ENCODE assay signal across 8 cellular contexts in the genomic region with DNA sequence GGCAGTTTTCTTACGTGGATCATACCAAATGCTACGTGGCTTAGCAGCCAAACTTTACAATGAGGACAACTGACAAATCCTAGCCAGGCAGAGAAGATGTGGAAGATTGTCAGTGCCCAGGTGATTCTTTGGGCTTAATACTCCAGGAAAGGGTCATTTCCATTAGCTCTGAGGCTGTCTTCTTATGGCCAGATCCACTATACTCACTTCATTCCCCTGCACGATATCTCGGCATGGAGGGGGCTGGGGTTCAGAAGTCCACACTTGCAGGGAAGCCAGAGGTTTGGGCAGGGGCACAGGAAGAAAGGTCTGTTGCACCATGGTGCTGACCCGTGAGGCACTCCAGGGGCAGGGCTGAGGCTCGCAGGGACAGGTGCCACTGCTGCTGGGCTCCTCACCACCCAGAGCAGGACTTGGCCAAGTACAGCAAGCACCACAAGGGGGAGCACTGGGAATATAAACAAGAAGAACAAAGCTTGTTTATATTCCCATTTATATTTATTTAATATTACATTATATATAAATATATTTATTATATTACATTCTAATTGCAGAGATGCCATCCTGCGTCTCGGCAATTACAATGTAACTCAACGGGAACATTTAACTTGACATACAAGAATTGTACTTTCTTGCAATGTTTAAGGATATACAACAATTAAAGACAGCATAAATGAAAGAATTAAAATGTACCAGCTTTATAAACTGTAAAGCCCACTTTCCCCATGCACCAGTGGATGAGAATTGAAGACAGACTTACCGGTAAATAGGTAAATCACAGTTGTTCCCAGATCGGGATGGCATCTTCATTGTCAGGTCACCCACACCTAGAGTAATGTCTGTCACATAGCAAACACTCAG. TPM values are rescaled to one million over a fixed set of nuclear protein-coding genes. Genes with fewer than 3 reads are reported as not detected.
DNase-seq lines count a peak whose midpoint lies in the region; ATAC-seq, FAIRE-seq and TF ChIP-seq lines count a peak whose summit lies in the region.

No MANE protein-coding gene starts in this region.

- no peak overlapping the region for H2BK20ac ChIP-seq in IMR-90 (ENCODE audit: low read depth, low read length)

- peak; percentile 9 for DNase-seq in NK-92 treated with Interleukin-12 subunit alpha and Interleukin-12 subunit beta, amount 100 ng/mL, for 24 hours (lab: John Stamatoyannopoulos, UW)
- DNase-seq in NK-92 (lab: John Stamatoyannopoulos, UW; ENCODE audit: unreplicated experiment) (no peak), IMR-90 (peak; percentile 78), SJCRH30 (peak; percentile 68 to 74), frontal cortex (ENCODE audit: low spot score in 2 of 2) (peak in 1 of 2 donors; percentile 28), pancreas (peak; percentile 53 to 83 (median 71)), transverse colon (peak; percentile 72)
- peak; percentile 12 for DNase-seq in activated T-helper 9 cell treated with anti-CD3 and anti-CD28 coated beads, Interleukin-2, amount 50 U/mL, for 16 hours (ENCODE audit: low read depth)

- no peak overlapping the region for H3K9ac ChIP-seq in IMR-90 (ENCODE audit: low read depth, low read length)

- H2AK5ac ChIP-seq in IMR-90 (ENCODE audit: low read depth, low read length), result no peak overlapping the region

- no peak overlapping the region for H4K91ac ChIP-seq in IMR-90 (ENCODE audit: insufficient read depth, low read depth, low read length)

- no peak overlapping the region for H2BK5ac ChIP-seq in IMR-90 (ENCODE audit: low read depth, low read length, poor library complexity, severe bottlenecking)

- no peak for TF ChIP-seq EP300 in transverse colon (IDR thresholded peaks at IDR 0.05; ENCODE audit: low read depth)

- no peak overlapping the region for H2AFZ ChIP-seq in IMR-90 (replicated peaks; ENCODE audit: low read length, poor library complexity)

- CTCF ChIA-PET in IMR-90 (lab: Yijun Ruan, JAX), result interaction anchor here (0.6 to 3.0 kb wide), 19 partner anchors 12 to 339 kb away, joined by 3 to 25 read pairs (median 4); no protein-coding TSS in a partner anchor

- dilution Hi-C loops in IMR-90 (cut with HindIII; ENCODE audit: low sequenced_read_pairs, unreplicated experiment), result no loop called here

- no peak overlapping the region for H3K14ac ChIP-seq in IMR-90 (replicated peaks; ENCODE audit: low read depth, low read length)

- in situ Hi-C loops in IMR-90 (cut with MboI; ENCODE audit: low sequenced_read_pairs), result loop anchor here (5.0 kb wide), 2 partner anchors 208 to 342 kb away; no protein-coding TSS in a partner anchor
- in situ Hi-C loops in transverse colon (cut with MboI; ENCODE audit: low pct_ligation_motif_present in 1 of 4, low pct_unique_long_range_greater_than_20kb in 1 of 4, low sequenced_read_pairs in 3 of 4), result loop anchor here (5.0 to 10.0 kb wide), 3 partner anchors 201 to 211 kb away; no protein-coding TSS in a partner anchor

- H3K27me3 ChIP-seq in IMR-90 (ENCODE audit: control insufficient read depth, insufficient read depth, low read length), result peaks cover 8% of the 10 kb centered on the region
- no peaks in the 10 kb centered on the region for H3K27me3 ChIP-seq in SJCRH30
- H3K27me3 ChIP-seq in pancreas, result no peaks in the 10 kb centered on the region
- no peaks in the 10 kb centered on the region for H3K27me3 ChIP-seq in transverse colon

- no peak overlapping the region for H3K56ac ChIP-seq in IMR-90 (ENCODE audit: extremely low read depth, insufficient read depth, low read length)

- TF ChIP-seq RAD21 in IMR-90 (IDR thresholded peaks at IDR 0.05; ENCODE audit: low read length), result peak; percentile 67

- intact Hi-C loops in IMR-90 (cut with micrococcal nuclease) (loop anchor here (1.0 to 5.0 kb wide), 4 partner anchors 33 to 215 kb away; a partner anchor contains a TSS), pancreas (cut with DNase I) (loop anchor here in 2 of 3 donors (10.0 kb wide), 1 partner anchor 211 kb away; no protein-coding TSS in a partner anchor), transverse colon (cut with DNase I; ENCODE audit: low total_unique reads) (loop anchor here (10.0 kb wide), 1 partner anchor 211 kb away; no protein-coding TSS in a partner anchor)

- H3K4me2 ChIP-seq in IMR-90 (ENCODE audit: low read depth, low read length), result no peak overlapping the region

- TF ChIP-seq CTCF in IMR-90 (conservative IDR thresholded peaks at IDR 0.05; ENCODE audit: low read depth, low read length) (peak; percentile 73), pancreas (IDR thresholded peaks at IDR 0.05) (peak; percentile 46 to 77 (median 64)), transverse colon (IDR thresholded peaks at IDR 0.05) (peak; percentile 52 to 73 (median 67))

- no peaks in the 10 kb centered on the region for H4K20me1 ChIP-seq in IMR-90 (ENCODE audit: insufficient read depth, low read length)

- H3K36me3 ChIP-seq in IMR-90 (ENCODE audit: control insufficient read depth, insufficient read depth, low read length), result no peaks in the 10 kb centered on the region
- H3K36me3 ChIP-seq in SJCRH30, result no peaks in the 10 kb centered on the region
- H3K36me3 ChIP-seq in pancreas, result no peaks in the 10 kb centered on the region
- no peaks in the 10 kb centered on the region for H3K36me3 ChIP-seq in transverse colon

- H3K4me3 ChIP-seq in IMR-90 (ENCODE audit: insufficient read depth, low read depth, low read length) (no peak overlapping the region), SJCRH30 (no peak overlapping the region), pancreas (no peak overlapping the region), transverse colon (no peak overlapping the region)

- BruUV-seq in IMR-90 (replicated peaks; lab: Mats Ljungman, UMichigan), result no TSS peak

- TF ChIP-seq POLR2A in IMR-90 (IDR thresholded peaks at IDR 0.05; ENCODE audit: low read depth, low read length) (no peak), transverse colon (IDR thresholded peaks at IDR 0.05) (no peak)

- POLR2A ChIA-PET in IMR-90 (lab: Charles Lee; ENCODE audit: unreplicated experiment), result interaction anchor here (0.5 kb wide), 1 partner anchor 13 kb away, joined by 17 read pairs; no protein-coding TSS in a partner anchor

- H3K23ac ChIP-seq in IMR-90 (ENCODE audit: low read depth, low read length), result no peak overlapping the region

- FAIRE-seq in frontal cortex (lab: Jason Lieb, UNC), result peak; percentile 6
- FAIRE-seq in pancreas (lab: Jason Lieb, UNC), result no peak

- ATAC-seq in IMR-90 (ENCODE audit: low read depth) (peak; percentile 85), pancreas (peak; percentile 82 to 96 (median 92))

- no peak overlapping the region for H3K18ac ChIP-seq in IMR-90 (ENCODE audit: low read depth, low read length)

- H3K4ac ChIP-seq in IMR-90 (ENCODE audit: low read depth, low read length), result no peak overlapping the region

- no peak overlapping the region for H4K5ac ChIP-seq in IMR-90 (ENCODE audit: low read depth, low read length)

- H2BK15ac ChIP-seq in IMR-90 (ENCODE audit: low read depth, low read length), result no peak overlapping the region

- H3K4me1 ChIP-seq in IMR-90 (ENCODE audit: control insufficient read depth, insufficient read depth, low read length) (no peaks in the 10 kb centered on the region; the same call in 1 of the 2 replicates), SJCRH30 (no peaks in the 10 kb centered on the region), pancreas (no peaks in the 10 kb centered on the region), transverse colon (no peaks in the 10 kb centered on the region)

- no peak overlapping the region for H2BK120ac ChIP-seq in IMR-90 (ENCODE audit: low read depth, low read length)

- WGBS in IMR-90 (ENCODE audit: extremely low coverage in 2 of 2, insufficient read length in 1 of 2), 2 experiments, result 0% methylated on average over 1 of the region's 11 CpGs; no CpG with 5 or more reads in 1 of the 2 experiments
- WGBS in pancreas, 2 donors, result 39 to 48% methylated on average over 11 of the region's 11 CpGs
- 60 to 61% methylated on average over 9 to 11 of the region's 11 CpGs for WGBS in transverse colon (ENCODE audit: low coverage in 1 of 2), 2 donors

- no peaks in the 10 kb centered on the region for H3K9me1 ChIP-seq in IMR-90 (ENCODE audit: insufficient read depth, low read length)

- H2AK9ac ChIP-seq in IMR-90 (replicated peaks; ENCODE audit: low read depth, low read length, poor library complexity), result peak overlapping the region; percentile 23

- H3K9me3 ChIP-seq in IMR-90 (ENCODE audit: control insufficient read depth, insufficient read depth, low read length) (no peaks in the 10 kb centered on the region), SJCRH30 (replicated peaks) (no peaks in the 10 kb centered on the region), pancreas (no peaks in the 10 kb centered on the region), transverse colon (no peaks in the 10 kb centered on the region)

- no peak overlapping the region for H4K8ac ChIP-seq in IMR-90 (ENCODE audit: low read depth in 2 of 2, low read length in 2 of 2)

- no peak overlapping the region for H3K27ac ChIP-seq in IMR-90 (ENCODE audit: insufficient read depth, low read length)
- H3K27ac ChIP-seq in SJCRH30, result no peak overlapping the region
- H3K27ac ChIP-seq in pancreas, result no peak overlapping the region
- H3K27ac ChIP-seq in transverse colon, result no peak overlapping the region

- H3K79me1 ChIP-seq in IMR-90 (ENCODE audit: low read depth in 1 of 2, low read length in 2 of 2), result no peaks in the 10 kb centered on the region

TF ChIP-seq in IMR-90, 13 proteins besides CTCF, POLR2A, EP300 and RAD21 (continues in another document):
- no peak for TF ChIP-seq CEBPB (IDR thresholded peaks at IDR 0.05; ENCODE audit: low read depth, low read length)

RNA-seq across cellular contexts. Expression of a gene that starts 27.2 kb away (rescaled TPM):
- total RNA-seq in IMR-90 (2012; rRNA removed) (not detected in 2 replicates), frontal cortex (1.6 TPM), pancreas (1 to 10 TPM in 1 of 6 donors, under 1 TPM in 5; 0.16 to 1.2 (median 0.68) TPM), transverse colon (not detected)
- polyA plus RNA-seq in IMR-90 (2012; rRNA removed) (not detected in 2 replicates), pancreas (1 to 10 TPM in 1 of 2 donors, under 1 TPM in 1; 0.57 to 1.7 TPM)
- polyA plus RNA-seq in IMR-90 (2012; cell fraction: cytosol; rRNA removed), result not detected in 2 replicates
- not detected in 2 replicates for polyA plus RNA-seq in IMR-90 (2012; cell fraction: nucleus; rRNA removed; ENCODE audit: low replicate concordance)
- not detected in 2 replicates for total RNA-seq in SJCRH30 (2014; rRNA removed; shearing (Covaris generic))

RNA-seq across cellular contexts. Expression of a gene that starts 33.5 kb away (rescaled TPM):
- 26.7 and 28.3 TPM in 2 replicates for total RNA-seq in IMR-90 (2012; rRNA removed)
- 92.2 and 96.9 TPM in 2 replicates for polyA plus RNA-seq in IMR-90 (2012; rRNA removed)
- polyA plus RNA-seq in IMR-90 (2012; cell fraction: cytosol; rRNA removed), result 43.9 and 50.3 TPM in 2 replicates
- 21.3 and 23.1 TPM in 2 replicates for polyA plus RNA-seq in IMR-90 (2012; cell fraction: nucleus; rRNA removed; ENCODE audit: low replicate concordance)
- 83.7 and 91.8 TPM in 2 replicates for total RNA-seq in SJCRH30 (2014; rRNA removed; shearing (Covaris generic))
- total RNA-seq in frontal cortex, result 3.7 TPM
- total RNA-seq in pancreas, result 1 to 10 TPM; 2.7 to 6.9 (median 3.9) TPM
- polyA plus RNA-seq in pancreas, result 1 to 10 TPM; 1.3 to 1.9 TPM
- total RNA-seq in transverse colon, result 1 to 10 TPM; 3.2 to 5.9 (median 4.7) TPM

RNA-seq across cellular contexts. Expression of a gene that starts 43.8 kb away (rescaled TPM):
- total RNA-seq in IMR-90 (2012; rRNA removed) (not detected in 2 replicates), frontal cortex (not detected), pancreas (not detected), transverse colon (not detected)
- polyA plus RNA-seq in IMR-90 (2012; rRNA removed) (not detected in 2 replicates), pancreas (not detected)
- not detected in 2 replicates for polyA plus RNA-seq in IMR-90 (2012; cell fraction: cytosol; rRNA removed)
- not detected in 2 replicates for polyA plus RNA-seq in IMR-90 (2012; cell fraction: nucleus; rRNA removed; ENCODE audit: low replicate concordance)
- not detected in 2 replicates for total RNA-seq in SJCRH30 (2014; rRNA removed; shearing (Covaris generic))
